ENCODE assay signal across 3 cellular contexts in genomic region chr18:32501242-32501641, GRCh38. TPM values are rescaled to one million over a fixed set of nuclear protein-coding genes. Genes with fewer than 3 reads are reported as not detected.
"Had no signal": no experiment of that assay in that cellular context is flagged by ENCODE, and none has a peak within 500 bp of the region (broad histone marks: within the 10 kb centered on the region; RNA-seq: fewer than 3 reads in every experiment).

No MANE protein-coding gene starts in this region.

RNA-seq across cellular contexts. Expression of gene GAREM1, which starts 30.6 kb away (rescaled TPM):
- total RNA-seq: activated B cell treated with CpG ODN at 0.5 μM for 24 hours; activated naive CD4-positive, alpha-beta T cell treated with anti-CD3 and anti-CD28 coated beads, Interleukin-2, amount 50 U/mL, for 72 hours; activated T-helper 1 cell treated with anti-CD3 and anti-CD28 coated beads, Interleukin-12 subunit alpha, Interleukin-12 subunit beta, Interleukin-2, Interleukin-4 antibody, amounts not matched to agents 30 ng/mL and 10 ng/mL and 1 ng/mL, durations not matched to agents 14 hours and 24 hours and 36 hours had no signal
